ENCODE assay signal across 13 cellular contexts in the genomic region with DNA sequence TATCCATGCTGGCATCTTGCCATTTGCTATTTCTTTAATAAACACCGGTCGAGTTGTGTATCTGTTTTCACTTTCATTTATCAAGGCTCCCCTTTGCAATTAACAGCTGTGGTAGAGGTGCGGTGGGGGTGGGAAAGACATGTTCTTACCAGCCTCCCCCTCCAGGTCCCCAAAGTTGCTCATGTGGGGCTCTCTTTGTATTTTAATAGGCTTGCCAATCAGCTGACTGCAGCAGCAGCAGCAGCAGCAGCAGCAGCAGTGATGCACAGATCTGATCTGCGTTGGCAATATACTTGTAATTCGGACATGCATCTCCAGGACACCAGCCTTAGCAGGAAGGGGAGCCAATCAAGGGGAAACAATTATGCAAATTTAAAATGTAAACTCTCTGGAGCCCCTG. TPM values are rescaled to one million over a fixed set of nuclear protein-coding genes. Genes with fewer than 3 reads are reported as not detected.
DNase-seq lines count a peak whose midpoint lies in the region; ATAC-seq, FAIRE-seq and TF ChIP-seq lines count a peak whose summit lies in the region.
"Had no signal": no experiment of that assay in that cellular context is flagged by ENCODE, and none has a peak within 500 bp of the region (broad histone marks: within the 10 kb centered on the region; RNA-seq: fewer than 3 reads in every experiment).

No MANE protein-coding gene starts in this region.

- no peaks in the 10 kb centered on the region for H3K27me3 Mint-ChIP-seq in WTC11 (ENCODE audit: low read depth)

- peak; percentile 28 for DNase-seq in activated gamma-delta T cell treated with Interleukin-2 at 50 U/mL for 16 hours
- no peak for DNase-seq in activated gamma-delta T cell (lab: John Stamatoyannopoulos, UW)
- DNase-seq in adipocyte (ENCODE audit: low read depth) = no peak
- no peak for DNase-seq in NCI-H226
- DNase-seq in WTC11 (ENCODE audit: low spot score) = no peak
- no peak for DNase-seq in GM19239 (ENCODE audit: insufficient read length, low spot score)
- no peak for DNase-seq in H4 (ENCODE audit: low spot score)
- DNase-seq: activated CD4-positive, alpha-beta T cell treated with anti-CD3 and anti-CD28 coated beads for 1 hour; activated naive CD4-positive, alpha-beta T cell treated with anti-CD3 and anti-CD28 coated beads, Interleukin-2, amount 10 ng/mL, durations not matched to agents 7 days and 5 days; NCI-H1092 treated with DMSO at 0.1 percent for 48 hours; SHP77; trophoblast cell had no signal

- peaks cover 31% of the 10 kb centered on the region for H3K4me1 Mint-ChIP-seq in WTC11

- CTCF ChIA-PET in WTC11 (lab: Charles Lee) = interaction anchor here (0.6 to 1.9 kb wide), 4 partner anchors 21 to 279 kb away, joined by 3 to 7 read pairs (median 4); no protein-coding TSS in a partner anchor

- no peak overlapping the region for H3K4me3 Mint-ChIP-seq in WTC11
- H3K4me3 Mint-ChIP-seq: activated naive CD4-positive, alpha-beta T cell treated with anti-CD3 and anti-CD28 coated beads, Interleukin-2, amount 10 ng/mL, durations not matched to agents 7 days and 5 days had no signal

- no peak for FAIRE-seq in GM19239 (lab: Jason Lieb, UNC)

- no peak overlapping the region for H3K9ac ChIP-seq in adipocyte (ENCODE audit: low read length)

- H3K27me3 ChIP-seq in adipocyte (replicated peaks; ENCODE audit: control insufficient read depth, insufficient read depth, low read length) = peaks cover 8% of the 10 kb centered on the region

- ATAC-seq in HG03354 (IDR thresholded peaks at IDR 0.05; ENCODE audit: poor library complexity, severe bottlenecking, unreplicated experiment) (peak; percentile 69), WTC11 (no peak)

- peak overlapping the region; percentile 53 for H3K4me3 ChIP-seq in adipocyte (ENCODE audit: low read length)

- H3K9me3 Mint-ChIP-seq in WTC11 = no peaks in the 10 kb centered on the region
- H3K9me3 Mint-ChIP-seq: activated naive CD4-positive, alpha-beta T cell treated with anti-CD3 and anti-CD28 coated beads, Interleukin-2, amount 10 ng/mL, durations not matched to agents 7 days and 5 days had no signal

- no peak for TF ChIP-seq CTCF in WTC11 (IDR thresholded peaks at IDR 0.05)

- H3K27ac Mint-ChIP-seq in WTC11 = no peak overlapping the region
- H3K27ac Mint-ChIP-seq: activated naive CD4-positive, alpha-beta T cell treated with anti-CD3 and anti-CD28 coated beads, Interleukin-2, amount 10 ng/mL, durations not matched to agents 7 days and 5 days had no signal

- H3K36me3 ChIP-seq in adipocyte (ENCODE audit: control insufficient read depth, insufficient read depth, low read length, severe bottlenecking) = no peaks in the 10 kb centered on the region

- no peaks in the 10 kb centered on the region for H3K9me3 ChIP-seq in adipocyte (ENCODE audit: control insufficient read depth, low read length)

- H3K4me1 ChIP-seq in adipocyte (ENCODE audit: control insufficient read depth, insufficient read depth, low read length) = peaks cover 13% of the 10 kb centered on the region

- POLR2A ChIA-PET in WTC11 (lab: Charles Lee) = interaction anchor here (0.6 to 0.7 kb wide), 2 partner anchors 168 to 182 kb away, joined by 4 to 5 read pairs; no protein-coding TSS in a partner anchor

- H3K36me3 Mint-ChIP-seq in WTC11 = no peaks in the 10 kb centered on the region
- H3K36me3 Mint-ChIP-seq: activated naive CD4-positive, alpha-beta T cell treated with anti-CD3 and anti-CD28 coated beads, Interleukin-2, amount 10 ng/mL, durations not matched to agents 7 days and 5 days had no signal

TF ChIP-seq in WTC11, 78 proteins besides CTCF, POLR2A, EP300 and RAD21:
- TF ChIP-seq NFYB (CRISPR knock-in tag; conservative IDR thresholded peaks at IDR 0.05; ENCODE audit: low read depth) (no peak), ZNF423 (CRISPR knock-in tag; IDR thresholded peaks at IDR 0.05) (no peak), NFE2L1 (CRISPR knock-in tag; IDR thresholded peaks at IDR 0.05) (no peak), ZNF425 (CRISPR knock-in tag; conservative IDR thresholded peaks at IDR 0.05) (no peak), JUN (CRISPR knock-in tag; IDR thresholded peaks at IDR 0.05) (no peak), NFATC4 (CRISPR knock-in tag; IDR thresholded peaks at IDR 0.05) (no peak), E2F4 (CRISPR knock-in tag; IDR thresholded peaks at IDR 0.05; ENCODE audit: borderline replicate concordance, low read depth) (no peak)

RNA-seq across cellular contexts. Expression of gene E2F8, which starts 40.3 kb away (rescaled TPM):
- total RNA-seq in WTC11 (2021) = 8.5 to 10.7 TPM (median 10.4 TPM) in 3 replicates
- total RNA-seq in H4 (2014; rRNA removed; shearing (Covaris generic)) = 4.0 and 7.7 TPM in 2 replicates
